In genomic region chr3:42066516-42067181, GRCh38 we compare ENCODE assay signal across 9 cellular contexts. TPM values are rescaled to one million over a fixed set of nuclear protein-coding genes. Genes with fewer than 3 reads are reported as not detected.
DNase-seq lines count a peak whose midpoint lies in the region; ATAC-seq, FAIRE-seq and TF ChIP-seq lines count a peak whose summit lies in the region.
"Had no signal": no experiment of that assay in that cellular context is flagged by ENCODE, and none has a peak within 500 bp of the region (broad histone marks: within the 10 kb centered on the region; RNA-seq: fewer than 3 reads in every experiment).

No MANE protein-coding gene starts in this region.

- no peak for DNase-seq in GM18507 (ENCODE audit: extremely low spot score, insufficient read length, low read depth)
- peak; percentile 26 for DNase-seq in NCI-H82 treated with DMSO at 0.1 percent for 48 hours (lab: John Stamatoyannopoulos, UW; ENCODE audit: unreplicated experiment)
- peak; percentile 84 for DNase-seq in fibroblast of pulmonary artery (ENCODE audit: low read depth)
- peak; percentile 39 for DNase-seq in retina
- no peak for DNase-seq in iPS-NIHi7 (ENCODE audit: extremely low spot score)
- no peak for DNase-seq in mucosa of gallbladder (ENCODE audit: low spot score)

- peak; percentile 71 for FAIRE-seq in GM18507 (lab: Jason Lieb, UNC)
- FAIRE-seq: bronchial epithelial cell had no signal

- TF ChIP-seq CTCF in fibroblast of pulmonary artery (IDR thresholded peaks at IDR 0.05; ENCODE audit: low read length, missing control alignments) = no peak

- H3K4me3 ChIP-seq in fibroblast of pulmonary artery (replicated peaks; ENCODE audit: low read depth, low read length) = no peak overlapping the region

- no peak for ATAC-seq in HG02885 (IDR thresholded peaks at IDR 0.05; ENCODE audit: poor library complexity, unreplicated experiment)
- no peak for ATAC-seq in GM18517 (IDR thresholded peaks at IDR 0.05; ENCODE audit: unreplicated experiment)

RNA-seq across cellular contexts. Expression of gene TRAK1, which starts 24.5 kb away (rescaled TPM):
- total RNA-seq in mucosa of gallbladder = 101 TPM

Comparison
In these comparisons a context has a peak if more than half of its experiments do, and no peak if none do; other contexts are left out.
1. DNase-seq: peak in NCI-H82 treated with DMSO at 0.1 percent for 48 hours (single experiment), fibroblast of pulmonary artery (single experiment) and retina (single experiment); none in GM18507 (single experiment), iPS-NIHi7 (single experiment) and mucosa of gallbladder (single experiment).